In the genomic region with DNA sequence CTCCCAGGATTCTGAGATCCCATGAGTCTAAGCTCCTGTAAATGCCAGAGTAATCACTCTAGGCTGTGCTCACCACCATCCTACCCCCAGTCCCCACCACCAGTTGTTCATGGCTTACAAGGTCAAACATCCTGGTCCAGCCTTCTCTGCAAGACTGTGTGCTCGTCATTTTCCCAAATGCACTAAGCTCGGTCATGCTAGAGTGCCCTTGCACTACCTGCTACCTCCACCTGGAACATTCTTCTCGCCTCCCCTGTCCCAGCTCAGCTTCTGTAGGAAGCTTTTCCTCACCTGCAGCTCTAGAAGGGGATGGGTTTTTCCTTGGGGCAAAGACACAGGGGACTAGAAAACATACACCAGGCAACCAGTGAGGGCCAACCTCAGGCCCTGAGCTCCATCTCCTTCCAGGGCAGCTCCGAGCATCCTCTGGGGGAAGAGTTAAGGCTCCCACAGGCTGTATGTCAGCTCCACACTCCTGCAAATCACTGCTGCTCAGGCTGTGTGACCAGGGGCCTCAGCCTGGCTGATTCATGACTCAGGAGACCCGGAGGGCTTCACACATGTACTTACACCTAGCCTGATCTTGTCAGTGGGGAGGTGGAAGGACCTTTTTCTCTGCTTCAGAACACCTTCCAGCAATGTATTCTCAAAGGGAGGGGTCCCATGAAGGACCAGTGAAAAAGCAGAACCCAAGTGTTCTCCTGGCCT, we compare ENCODE assay signal across 27 cellular contexts.
"Had no signal": no experiment of that assay in that cellular context is flagged by ENCODE, and none has a peak within 500 bp of the region (broad histone marks: within the 10 kb centered on the region; RNA-seq: fewer than 3 reads in every experiment).

No MANE protein-coding gene starts in this region.

- H3K27me3 Mint-ChIP-seq: activated CD8-positive, alpha-beta memory T cell treated with anti-CD3 and anti-CD28 coated beads, Interleukin-2, amount 10 ng/mL, durations not matched to agents 7 days and 5 days had no signal

- DNase-seq: activated CD4-positive, alpha-beta T cell treated with anti-CD3 and anti-CD28 coated beads for 48 hours; activated CD4-positive, alpha-beta T cell treated with anti-CD3 and anti-CD28 coated beads, Interleukin-2, amount 50 U/mL, for 4 hours; activated CD4-positive, CD25-positive, alpha-beta regulatory T cell treated with anti-CD3 and anti-CD28 coated beads, Interleukin-2, amount 50 U/mL, for 72 hours; activated CD8-positive, alpha-beta memory T cell treated with anti-CD3 and anti-CD28 coated beads, Interleukin-2, amount 10 ng/mL, durations not matched to agents 7 days and 5 days; activated effector memory CD4-positive, alpha-beta T cell treated with Interleukin-2 at 50 U/mL for 16 hours; activated naive CD4-positive, alpha-beta T cell; activated T-cell treated with anti-CD3 and anti-CD28 coated beads, Interleukin-2, amount 50 U/mL, for 24 hours; aorta; central memory CD4-positive, alpha-beta T cell; Karpas-422; MM.1S; NCI-H1105 treated with DMSO at 0.1 percent for 48 hours; NCI-H1436 treated with DMSO at 0.1 percent for 48 hours; NCI-H187; NCI-H2081; NCI-H446; NCI-H524; PC-3; SHP77; SW 1271 had no signal

- H3K4me1 Mint-ChIP-seq: activated CD8-positive, alpha-beta memory T cell treated with anti-CD3 and anti-CD28 coated beads, Interleukin-2, amount 10 ng/mL, durations not matched to agents 7 days and 5 days; activated naive CD4-positive, alpha-beta T cell treated with anti-CD3 and anti-CD28 coated beads, Interleukin-2, amount 50 U/mL, for 24 hours had no signal

- H3K9me3 ChIP-seq: breast epithelium, SJSA1 had no signal

- H3K27ac Mint-ChIP-seq: activated CD8-positive, alpha-beta memory T cell treated with anti-CD3 and anti-CD28 coated beads, Interleukin-2, amount 10 ng/mL, durations not matched to agents 7 days and 5 days; activated naive CD4-positive, alpha-beta T cell treated with anti-CD3 and anti-CD28 coated beads, Interleukin-2, amount 50 U/mL, for 24 hours; activated T-cell treated with anti-CD3 and anti-CD28 coated beads, Interleukin-2, amount 50 U/mL, for 24 hours; activated T-helper 1 cell treated with anti-CD3 and anti-CD28 coated beads, Interleukin-12 subunit alpha, Interleukin-12 subunit beta, Interleukin-2, Interleukin-4 antibody, amounts not matched to agents 30 ng/mL and 10 ng/mL and 1 ng/mL, durations not matched to agents 14 hours and 24 hours and 36 hours; T-helper 1 cell treated with Interleukin-12 subunit alpha and Interleukin-12 subunit beta and Interleukin-4 antibody, amounts not matched to agents 30 μg/mL and 1 μg/mL, for 36 hours; WTC11 had no signal

- H3K4me1 ChIP-seq: breast epithelium had no signal

- H3K27ac ChIP-seq: breast epithelium, SJSA1 had no signal

- H3K9me3 Mint-ChIP-seq: activated naive CD4-positive, alpha-beta T cell treated with anti-CD3 and anti-CD28 coated beads, Interleukin-2, amount 50 U/mL, for 24 hours; activated T-cell treated with anti-CD3 and anti-CD28 coated beads, Interleukin-2, amount 50 U/mL, for 24 hours; activated T-helper 1 cell treated with anti-CD3 and anti-CD28 coated beads, Interleukin-12 subunit alpha, Interleukin-12 subunit beta, Interleukin-2, Interleukin-4 antibody, amounts not matched to agents 30 ng/mL and 10 ng/mL and 1 ng/mL, durations not matched to agents 14 hours and 24 hours and 36 hours; T-helper 1 cell treated with Interleukin-12 subunit alpha and Interleukin-12 subunit beta and Interleukin-4 antibody, amounts not matched to agents 30 μg/mL and 1 μg/mL, for 36 hours; WTC11 had no signal

- H3K4me3 Mint-ChIP-seq: activated CD8-positive, alpha-beta memory T cell treated with anti-CD3 and anti-CD28 coated beads, Interleukin-2, amount 10 ng/mL, durations not matched to agents 7 days and 5 days; activated naive CD4-positive, alpha-beta T cell treated with anti-CD3 and anti-CD28 coated beads, Interleukin-2, amount 50 U/mL, for 24 hours; activated T-cell treated with anti-CD3 and anti-CD28 coated beads, Interleukin-2, amount 50 U/mL, for 24 hours; activated T-helper 1 cell treated with anti-CD3 and anti-CD28 coated beads, Interleukin-12 subunit alpha, Interleukin-12 subunit beta, Interleukin-2, Interleukin-4 antibody, amounts not matched to agents 30 ng/mL and 10 ng/mL and 1 ng/mL, durations not matched to agents 14 hours and 24 hours and 36 hours; T-helper 1 cell treated with Interleukin-12 subunit alpha and Interleukin-12 subunit beta and Interleukin-4 antibody, amounts not matched to agents 30 μg/mL and 1 μg/mL, for 36 hours; WTC11 had no signal

- H3K4me3 ChIP-seq: breast epithelium, SJSA1 had no signal

- ATAC-seq: activated CD8-positive, alpha-beta memory T cell treated with anti-CD3 and anti-CD28 coated beads, Interleukin-2, amount 10 ng/mL, durations not matched to agents 7 days and 5 days; PC-3; SK-N-SH treated with all-trans-retinoic acid at 6 μM for 48 hours; WTC11 had no signal

- H3K27me3 ChIP-seq: breast epithelium, SJSA1 had no signal

- H3K36me3 Mint-ChIP-seq: activated CD8-positive, alpha-beta memory T cell treated with anti-CD3 and anti-CD28 coated beads, Interleukin-2, amount 10 ng/mL, durations not matched to agents 7 days and 5 days; activated naive CD4-positive, alpha-beta T cell treated with anti-CD3 and anti-CD28 coated beads, Interleukin-2, amount 50 U/mL, for 24 hours; WTC11 had no signal
